Comparison of ENCODE assay signal across 20 cellular contexts in genomic region chr4:16261313-16261878, GRCh38. TPM values are rescaled to one million over a fixed set of nuclear protein-coding genes. Genes with fewer than 3 reads are reported as not detected.
DNase-seq lines count a peak whose midpoint lies in the region; ATAC-seq, FAIRE-seq and TF ChIP-seq lines count a peak whose summit lies in the region.
"Had no signal": no experiment of that assay in that cellular context is flagged by ENCODE, and none has a peak within 500 bp of the region (broad histone marks: within the 10 kb centered on the region; RNA-seq: fewer than 3 reads in every experiment).

No MANE protein-coding gene starts in this region.

- H3K27ac Mint-ChIP-seq in activated T-cell treated with anti-CD3 and anti-CD28 coated beads, Interleukin-2, amount 50 U/mL, for 24 hours = peak overlapping the region; percentile 68
- no peak overlapping the region for H3K27ac Mint-ChIP-seq in activated T-cell treated with anti-CD3 and anti-CD28 coated beads, Interleukin-2, amount 50 U/mL, for 72 hours
- peak overlapping the region; percentile 63 to 93 (median 74) for H3K27ac Mint-ChIP-seq in naive B cell

- no peaks in the 10 kb centered on the region for H3K9me3 ChIP-seq in OCI-LY1 (ENCODE audit: low read length)
- no peaks in the 10 kb centered on the region for H3K9me3 ChIP-seq in osteoblast (ENCODE audit: low read depth, low read length)
- H3K9me3 ChIP-seq in pancreas = no peaks in the 10 kb centered on the region
- H3K9me3 ChIP-seq: BE2C had no signal

- H3K4me2 ChIP-seq in OCI-LY1 (ENCODE audit: low read length) (peak overlapping the region; percentile 23; the same call in 1 of the 2 replicates), osteoblast (ENCODE audit: insufficient read depth, low read length) (no peak overlapping the region)

- H3K36me3 ChIP-seq in OCI-LY1 (ENCODE audit: insufficient read depth, low read length) (no peaks in the 10 kb centered on the region), osteoblast (ENCODE audit: insufficient read depth, low read length) (no peaks in the 10 kb centered on the region), pancreas (no peaks in the 10 kb centered on the region)
- H3K36me3 ChIP-seq: BE2C had no signal

- H3K27ac ChIP-seq in OCI-LY1 (ENCODE audit: low read depth, low read length, poor library complexity, severe bottlenecking) = no peak overlapping the region
- no peak overlapping the region for H3K27ac ChIP-seq in osteoblast (ENCODE audit: low read depth, low read length)
- H3K27ac ChIP-seq in pancreas = no peak overlapping the region

- ATAC-seq in activated T-cell treated with anti-CD3 and anti-CD28 coated beads, Interleukin-2, amount 50 U/mL, for 72 hours (replicated peaks in 1 of 2) = no peak
- ATAC-seq in GM18868 (IDR thresholded peaks at IDR 0.05; ENCODE audit: unreplicated experiment) = peak; percentile 20
- peak; percentile 15 to 34 for ATAC-seq in naive B cell (ENCODE audit: low read depth in 2 of 2)
- no peak for ATAC-seq in pancreas

- H2AFZ ChIP-seq in OCI-LY1 (ENCODE audit: low read length) (no peak overlapping the region), osteoblast (ENCODE audit: low read length) (no peak overlapping the region)

- H3K9me3 Mint-ChIP-seq in activated T-cell treated with anti-CD3 and anti-CD28 coated beads, Interleukin-2, amount 50 U/mL, for 24 hours = no peaks in the 10 kb centered on the region
- H3K9me3 Mint-ChIP-seq in activated T-cell treated with anti-CD3 and anti-CD28 coated beads, Interleukin-2, amount 50 U/mL, for 72 hours = peaks cover 0 to 3% of the 10 kb centered on the region in 2 donors
- H3K9me3 Mint-ChIP-seq in naive B cell = peaks cover 0 to 8% (median 1%) of the 10 kb centered on the region in 7 donors
- H3K9me3 Mint-ChIP-seq: CD8-positive, alpha-beta memory T cell had no signal

- no peak for FAIRE-seq in pancreas (lab: Jason Lieb, UNC)
- FAIRE-seq: D721Med, G401.6, H54, HTR-8/SVneo had no signal

- no peaks in the 10 kb centered on the region for H4K20me1 ChIP-seq in OCI-LY1 (ENCODE audit: insufficient read depth, low read length)
- H4K20me1 ChIP-seq in osteoblast (ENCODE audit: insufficient read depth, low read length) = no peaks in the 10 kb centered on the region

- intact Hi-C loops in pancreas (cut with DNase I) = loop anchor here in 2 of 3 donors (10.0 kb wide), 2 partner anchors 57 to 237 kb away; no protein-coding TSS in a partner anchor

- DNase-seq in activated T-cell treated with anti-CD3 and anti-CD28 coated beads, Interleukin-2, amount 50 U/mL, for 24 hours = no peak
- no peak for DNase-seq in activated T-cell treated with anti-CD3 and anti-CD28 coated beads, Interleukin-2, amount 50 U/mL, for 72 hours
- DNase-seq in naive B cell = no peak
- DNase-seq in osteoblast (ENCODE audit: insufficient read length, low spot score, missing footprints) = no peak
- DNase-seq in pancreas = no peak
- no peak for DNase-seq in stimulated activated CD4-positive, alpha-beta T cell treated with anti-CD3 and anti-CD28 coated beads, Interleukin-2, amount 100 ng/mL, for 48 hours
- DNase-seq: BE2C; CD8-positive, alpha-beta memory T cell; DMS79; IMR-90; NCI-H1417 treated with DMSO at 0.1 percent for 48 hours; NCI-H187 treated with DMSO at 0.1 percent for 48 hours; NCI-H345; NCI-H526 had no signal

- WGBS in pancreas, 2 donors = 89 to 94% methylated on average over 5 of the region's 5 CpGs

- no peaks in the 10 kb centered on the region for H3K79me2 ChIP-seq in OCI-LY1 (ENCODE audit: insufficient read depth, low read length)
- no peaks in the 10 kb centered on the region for H3K79me2 ChIP-seq in osteoblast (ENCODE audit: insufficient read depth, low read length)

- peaks cover 8% of the 10 kb centered on the region for H3K36me3 Mint-ChIP-seq in activated T-cell treated with anti-CD3 and anti-CD28 coated beads, Interleukin-2, amount 50 U/mL, for 24 hours (ENCODE audit: low read depth)
- H3K36me3 Mint-ChIP-seq in activated T-cell treated with anti-CD3 and anti-CD28 coated beads, Interleukin-2, amount 50 U/mL, for 72 hours (ENCODE audit: insufficient read depth in 2 of 2) = peaks cover 5 to 9% of the 10 kb centered on the region in 2 donors
- H3K36me3 Mint-ChIP-seq in naive B cell = peaks cover 12 to 20% of the 10 kb centered on the region in 2 donors

- no peaks in the 10 kb centered on the region for H3K27me3 Mint-ChIP-seq in activated T-cell treated with anti-CD3 and anti-CD28 coated beads, Interleukin-2, amount 50 U/mL, for 24 hours
- H3K27me3 Mint-ChIP-seq in activated T-cell treated with anti-CD3 and anti-CD28 coated beads, Interleukin-2, amount 50 U/mL, for 72 hours (ENCODE audit: low read depth) = no peaks in the 10 kb centered on the region
- H3K27me3 Mint-ChIP-seq in naive B cell = no peaks in the 10 kb centered on the region
- H3K27me3 Mint-ChIP-seq: CD8-positive, alpha-beta memory T cell had no signal

- no peaks in the 10 kb centered on the region for H3K9me2 ChIP-seq in OCI-LY1 (ENCODE audit: low read depth, low read length)

- H3K27me3 ChIP-seq in OCI-LY1 (ENCODE audit: insufficient read depth, low read length) (no peaks in the 10 kb centered on the region), osteoblast (ENCODE audit: insufficient read depth, low read length) (no peaks in the 10 kb centered on the region), pancreas (no peaks in the 10 kb centered on the region)
- H3K27me3 ChIP-seq: BE2C had no signal

- H3K4me1 ChIP-seq in OCI-LY1 (ENCODE audit: insufficient read depth, low read length, severe bottlenecking) (peaks cover 18% of the 10 kb centered on the region), osteoblast (ENCODE audit: insufficient read depth, low read length) (no peaks in the 10 kb centered on the region), pancreas (no peaks in the 10 kb centered on the region)
- H3K4me1 ChIP-seq: BE2C had no signal

- no peak overlapping the region for H3K4me3 Mint-ChIP-seq in activated T-cell treated with anti-CD3 and anti-CD28 coated beads, Interleukin-2, amount 50 U/mL, for 24 hours
- no peak overlapping the region for H3K4me3 Mint-ChIP-seq in activated T-cell treated with anti-CD3 and anti-CD28 coated beads, Interleukin-2, amount 50 U/mL, for 72 hours
- H3K4me3 Mint-ChIP-seq in naive B cell = peak overlapping the region; percentile 50 to 83 (median 72)

- H3K9ac ChIP-seq in OCI-LY1 (ENCODE audit: low read length) = no peak overlapping the region

- H3K4me1 Mint-ChIP-seq in activated T-cell treated with anti-CD3 and anti-CD28 coated beads, Interleukin-2, amount 50 U/mL, for 24 hours (ENCODE audit: low read depth) = peaks cover 40% of the 10 kb centered on the region
- peaks cover 29% of the 10 kb centered on the region for H3K4me1 Mint-ChIP-seq in activated T-cell treated with anti-CD3 and anti-CD28 coated beads, Interleukin-2, amount 50 U/mL, for 72 hours (ENCODE audit: low read depth)
- peaks cover 38 to 70% (median 67%) of the 10 kb centered on the region in 3 donors for H3K4me1 Mint-ChIP-seq in naive B cell

- no peak overlapping the region for H3K4me3 ChIP-seq in OCI-LY1 (ENCODE audit: low read depth, low read length, poor library complexity, severe bottlenecking)
- H3K4me3 ChIP-seq in osteoblast (ENCODE audit: insufficient read depth, low read length) = no peak overlapping the region
- H3K4me3 ChIP-seq in pancreas = no peak overlapping the region

- no peak for TF ChIP-seq CTCF in OCI-LY1 (IDR thresholded peaks at IDR 0.05; ENCODE audit: low read length)
- TF ChIP-seq CTCF in osteoblast (IDR thresholded peaks at IDR 0.05; ENCODE audit: extremely low read depth, low read depth, low read length) = no peak
- TF ChIP-seq CTCF in pancreas (IDR thresholded peaks at IDR 0.05) = no peak

- no peaks in the 10 kb centered on the region for H3F3A ChIP-seq in OCI-LY1 (ENCODE audit: insufficient read depth, low read length)

RNA-seq across cellular contexts. Expression of gene TAPT1, which starts 35.1 kb away (rescaled TPM):
- 10 to 100 TPM; 58.6 to 65.3 TPM for total RNA-seq in activated T-cell treated with anti-CD3 and anti-CD28 coated beads, Interleukin-2, amount 50 U/mL, for 72 hours
- polyA plus RNA-seq in naive B cell (ENCODE audit: low read depth in 6 of 6) (100 to 1,000 TPM; 119 to 235 (median 190) TPM), pancreas (10 to 100 TPM in 1 of 2 donors, 1 to 10 TPM in 1; 7.3 to 21.3 TPM)
- total RNA-seq in osteoblast (18.0 and 19.5 TPM in 2 replicates), pancreas (10 to 100 TPM; 13.8 to 27.7 (median 19.2) TPM)

Comparison
In these comparisons a context has a peak if more than half of its experiments do, and no peak if none do; other contexts are left out.
1. H3K4me3 Mint-ChIP-seq: peak in naive B cell (8 of 8); none in activated T-cell treated with anti-CD3 and anti-CD28 coated beads, Interleukin-2, amount 50 U/mL, for 24 hours (single experiment) and activated T-cell treated with anti-CD3 and anti-CD28 coated beads, Interleukin-2, amount 50 U/mL, for 72 hours (0 of 2).
2. ATAC-seq: peak in GM18868 (single experiment) and naive B cell (2 of 2); none in activated T-cell treated with anti-CD3 and anti-CD28 coated beads, Interleukin-2, amount 50 U/mL, for 72 hours (0 of 2) and pancreas (0 of 4).